In genomic region chr7:54839538-54840213, GRCh38 we compare ENCODE assay signal across 1 cellular context.
TF ChIP-seq lines count a peak whose summit lies in the region.

No MANE protein-coding gene starts in this region.

TF ChIP-seq in SK-N-SH, 30 proteins besides CTCF, POLR2A, EP300 and RAD21 (continued from another document):
- TF ChIP-seq USF1 (IDR thresholded peaks at IDR 0.05; ENCODE audit: borderline replicate concordance, low read depth), result no peak
- TF ChIP-seq ZBTB33 (IDR thresholded peaks at IDR 0.05; ENCODE audit: borderline replicate concordance, low read depth), result no peak
- TF ChIP-seq SMC3 (IDR thresholded peaks at IDR 0.05; ENCODE audit: low read depth, low read length), result peak; percentile 97
- TF ChIP-seq TCF12 (IDR thresholded peaks at IDR 0.05), result no peak
- peak; percentile 26; the same call in 1 of the 2 replicates for TF ChIP-seq REST (IDR thresholded peaks at IDR 0.05; ENCODE audit: low read depth, low read length)
- no peak for TF ChIP-seq FOXJ3 (CRISPR knock-in tag; IDR thresholded peaks at IDR 0.05)
- no peak for TF ChIP-seq GATA2 (CRISPR knock-in tag; IDR thresholded peaks at IDR 0.05)
